In genomic region chr16:1984347-1985225, GRCh38 we compare ENCODE assay signal across 7 cellular contexts. TPM values are rescaled to one million over a fixed set of nuclear protein-coding genes. Genes with fewer than 3 reads are reported as not detected.
DNase-seq lines count a peak whose midpoint lies in the region; ATAC-seq and TF ChIP-seq lines count a peak whose summit lies in the region.

No MANE protein-coding gene starts in this region.

- TF ChIP-seq CTCF in GM10248 (IDR thresholded peaks at IDR 0.05; ENCODE audit: control extremely low read depth, extremely low read depth, low read depth, missing control alignments), result no peak
- TF ChIP-seq CTCF in GM10266 (IDR thresholded peaks at IDR 0.05; ENCODE audit: control insufficient read depth, insufficient read depth, low read depth, missing control alignments), result no peak

- H3K4me1 ChIP-seq in iPS DF 6.9 (ENCODE audit: control insufficient read depth, insufficient read depth, low read length), result peaks cover 7% of the 10 kb centered on the region; the same call in 1 of the 2 replicates

- DNase-seq in activated T-helper 2 cell treated with anti-CD3 and anti-CD28 coated beads, Interferon-gamma antibody, Interleukin-2, Interleukin-4, amounts not matched to agents 10 μg/mL and 5 μg/mL and 100 μg/mL, durations not matched to agents 14 hours and 24 hours and 36 hours (ENCODE audit: low spot score), result no peak
- DNase-seq in iPS DF 6.9 (ENCODE audit: low read depth, low spot score), result no peak
- DNase-seq in GM10248 (ENCODE audit: extremely low spot score), result no peak
- no peak for DNase-seq in GM10266 (ENCODE audit: extremely low spot score)

- H3K9me3 ChIP-seq in iPS DF 6.9 (ENCODE audit: control insufficient read depth, insufficient read depth, low read length), result no peaks in the 10 kb centered on the region

- CTCF ChIA-PET in GM10248 (lab: Yijun Ruan, JAX), result interaction anchor here (0.8 to 5.5 kb wide), 4 partner anchors 19 to 167 kb away, joined by 3 to 30 read pairs (median 4); no protein-coding TSS in a partner anchor

- peaks cover 40% of the 10 kb centered on the region for H3K27me3 Mint-ChIP-seq in activated T-helper 2 cell treated with anti-CD3 and anti-CD28 coated beads, Interferon-gamma antibody, Interleukin-2, Interleukin-4, amounts not matched to agents 10 μg/mL and 5 μg/mL and 100 μg/mL, durations not matched to agents 14 hours and 24 hours and 36 hours (ENCODE audit: low read depth)
- peaks cover 32% of the 10 kb centered on the region for H3K27me3 Mint-ChIP-seq in stimulated activated memory B cell treated with anti-CD40 and anti-IgM and Interleukin-4, amounts not matched to agents 10 μg/mL and 1 μg/mL and 100 μg/mL, for 72 hours

- ATAC-seq in GM18505 (IDR thresholded peaks at IDR 0.05; ENCODE audit: unreplicated experiment) (peak; percentile 7), HG03025 (IDR thresholded peaks at IDR 0.05; ENCODE audit: low FRiP score, unreplicated experiment) (peak; percentile 6)
- peak; percentile 6 for ATAC-seq in stimulated activated memory B cell treated with anti-CD40 and anti-IgM and Interleukin-4, amounts not matched to agents 10 μg/mL and 1 μg/mL and 100 μg/mL, for 72 hours

- TF ChIP-seq POLR2A in GM18505 (IDR thresholded peaks at IDR 0.05; ENCODE audit: borderline replicate concordance, extremely low read depth, insufficient read depth, insufficient read length), result no peak

- H3K4me1 Mint-ChIP-seq in activated T-helper 2 cell treated with anti-CD3 and anti-CD28 coated beads, Interferon-gamma antibody, Interleukin-2, Interleukin-4, amounts not matched to agents 10 μg/mL and 5 μg/mL and 100 μg/mL, durations not matched to agents 14 hours and 24 hours and 36 hours (ENCODE audit: low read depth), result peaks cover 5% of the 10 kb centered on the region
- peaks cover 65% of the 10 kb centered on the region for H3K4me1 Mint-ChIP-seq in stimulated activated memory B cell treated with anti-CD40 and anti-IgM and Interleukin-4, amounts not matched to agents 10 μg/mL and 1 μg/mL and 100 μg/mL, for 72 hours

- peak overlapping the region; percentile 68 for H3K4me3 ChIP-seq in iPS DF 6.9 (ENCODE audit: low read length)

- POLR2A ChIA-PET in GM10248 (lab: Yijun Ruan, JAX), result interaction anchor here (0.6 to 2.6 kb wide), 2 partner anchors 19 to 171 kb away, joined by 4 to 9 read pairs; partner anchors contain the start of genes RPS2 and TRAF7

- H3K27me3 ChIP-seq in iPS DF 6.9 (ENCODE audit: control insufficient read depth, insufficient read depth, low read length), result peaks cover 11% of the 10 kb centered on the region; the same call in 1 of the 2 replicates

- peak overlapping the region; percentile 17 for H3K27ac Mint-ChIP-seq in activated T-helper 2 cell treated with anti-CD3 and anti-CD28 coated beads, Interferon-gamma antibody, Interleukin-2, Interleukin-4, amounts not matched to agents 10 μg/mL and 5 μg/mL and 100 μg/mL, durations not matched to agents 14 hours and 24 hours and 36 hours
- peak overlapping the region; percentile 72 for H3K27ac Mint-ChIP-seq in stimulated activated memory B cell treated with anti-CD40 and anti-IgM and Interleukin-4, amounts not matched to agents 10 μg/mL and 1 μg/mL and 100 μg/mL, for 72 hours

- peaks cover 9% of the 10 kb centered on the region for H3K36me3 ChIP-seq in iPS DF 6.9 (ENCODE audit: control insufficient read depth, insufficient read depth, low read length)

- intact Hi-C loops in activated T-helper 2 cell treated with anti-CD3 and anti-CD28 coated beads, Interferon-gamma antibody, Interleukin-2, Interleukin-4, amounts not matched to agents 10 μg/mL and 5 μg/mL and 100 μg/mL, durations not matched to agents 14 hours and 24 hours and 36 hours (cut with micrococcal nuclease), result no loop called here

- H3K4me3 Mint-ChIP-seq in activated T-helper 2 cell treated with anti-CD3 and anti-CD28 coated beads, Interferon-gamma antibody, Interleukin-2, Interleukin-4, amounts not matched to agents 10 μg/mL and 5 μg/mL and 100 μg/mL, durations not matched to agents 14 hours and 24 hours and 36 hours (ENCODE audit: low read depth), result peak overlapping the region; percentile 83
- H3K4me3 Mint-ChIP-seq in stimulated activated memory B cell treated with anti-CD40 and anti-IgM and Interleukin-4, amounts not matched to agents 10 μg/mL and 1 μg/mL and 100 μg/mL, for 72 hours, result peak overlapping the region; percentile 78

- no peaks in the 10 kb centered on the region for H3K9me3 Mint-ChIP-seq in activated T-helper 2 cell treated with anti-CD3 and anti-CD28 coated beads, Interferon-gamma antibody, Interleukin-2, Interleukin-4, amounts not matched to agents 10 μg/mL and 5 μg/mL and 100 μg/mL, durations not matched to agents 14 hours and 24 hours and 36 hours
- no peaks in the 10 kb centered on the region for H3K9me3 Mint-ChIP-seq in stimulated activated memory B cell treated with anti-CD40 and anti-IgM and Interleukin-4, amounts not matched to agents 10 μg/mL and 1 μg/mL and 100 μg/mL, for 72 hours

- no CpG with 5 or more reads among the region's 58 CpGs for WGBS in iPS DF 6.9 (ENCODE audit: insufficient coverage, insufficient read length)

- peaks cover 30% of the 10 kb centered on the region for H3K36me3 Mint-ChIP-seq in activated T-helper 2 cell treated with anti-CD3 and anti-CD28 coated beads, Interferon-gamma antibody, Interleukin-2, Interleukin-4, amounts not matched to agents 10 μg/mL and 5 μg/mL and 100 μg/mL, durations not matched to agents 14 hours and 24 hours and 36 hours (ENCODE audit: low read depth)
- H3K36me3 Mint-ChIP-seq in stimulated activated memory B cell treated with anti-CD40 and anti-IgM and Interleukin-4, amounts not matched to agents 10 μg/mL and 1 μg/mL and 100 μg/mL, for 72 hours, result peaks cover 18% of the 10 kb centered on the region

- H3K27ac ChIP-seq in iPS DF 6.9 (ENCODE audit: low read length), result no peak overlapping the region

RNA-seq across cellular contexts. Expression of gene GFER, which starts 0.6 kb away (rescaled TPM):
- total RNA-seq in activated T-helper 2 cell treated with anti-CD3 and anti-CD28 coated beads, Interferon-gamma antibody, Interleukin-2, Interleukin-4, amounts not matched to agents 10 μg/mL and 5 μg/mL and 100 μg/mL, durations not matched to agents 14 hours and 24 hours and 36 hours, result 39.2 and 40.0 TPM in 2 replicates

RNA-seq across cellular contexts. Expression of gene NOXO1, which starts 3.3 kb away (rescaled TPM):
- total RNA-seq in activated T-helper 2 cell treated with anti-CD3 and anti-CD28 coated beads, Interferon-gamma antibody, Interleukin-2, Interleukin-4, amounts not matched to agents 10 μg/mL and 5 μg/mL and 100 μg/mL, durations not matched to agents 14 hours and 24 hours and 36 hours, result 0.21 and 0.23 TPM in 2 replicates

RNA-seq across cellular contexts. Expression of gene SYNGR3, which starts 5.2 kb away (rescaled TPM):
- total RNA-seq in activated T-helper 2 cell treated with anti-CD3 and anti-CD28 coated beads, Interferon-gamma antibody, Interleukin-2, Interleukin-4, amounts not matched to agents 10 μg/mL and 5 μg/mL and 100 μg/mL, durations not matched to agents 14 hours and 24 hours and 36 hours, result 21.1 and 21.3 TPM in 2 replicates

RNA-seq across cellular contexts. Expression of gene TBL3, which starts 12.7 kb away (rescaled TPM):
- 64.2 and 72.5 TPM in 2 replicates for total RNA-seq in activated T-helper 2 cell treated with anti-CD3 and anti-CD28 coated beads, Interferon-gamma antibody, Interleukin-2, Interleukin-4, amounts not matched to agents 10 μg/mL and 5 μg/mL and 100 μg/mL, durations not matched to agents 14 hours and 24 hours and 36 hours

RNA-seq across cellular contexts. Expression of gene RNF151, which starts 17.9 kb away (rescaled TPM):
- 0.39 TPM in 1 of 2 replicates, not detected in the other for total RNA-seq in activated T-helper 2 cell treated with anti-CD3 and anti-CD28 coated beads, Interferon-gamma antibody, Interleukin-2, Interleukin-4, amounts not matched to agents 10 μg/mL and 5 μg/mL and 100 μg/mL, durations not matched to agents 14 hours and 24 hours and 36 hours
